In genomic region chr1:154593390-154593789, GRCh38 we compare ENCODE assay signal across 23 cellular contexts. TPM values are rescaled to one million over a fixed set of nuclear protein-coding genes. Genes with fewer than 3 reads are reported as not detected.
DNase-seq lines count a peak whose midpoint lies in the region; ATAC-seq and TF ChIP-seq lines count a peak whose summit lies in the region.
"Had no signal": no experiment of that assay in that cellular context is flagged by ENCODE, and none has a peak within 500 bp of the region (broad histone marks: within the 10 kb centered on the region; RNA-seq: fewer than 3 reads in every experiment).

No MANE protein-coding gene starts in this region.

- peaks cover 18% of the 10 kb centered on the region for H3K4me1 Mint-ChIP-seq in activated naive CD4-positive, alpha-beta T cell treated with anti-CD3 and anti-CD28 coated beads, Interleukin-2, amount 50 U/mL, for 24 hours
- H3K4me1 Mint-ChIP-seq in activated CD8-positive, alpha-beta T cell treated with anti-CD3 and anti-CD28 coated beads for 36 hours (ENCODE audit: low read depth) = peaks cover 2% of the 10 kb centered on the region
- H3K4me1 Mint-ChIP-seq in naive thymus-derived CD8-positive, alpha-beta T cell = peaks cover under 1 to 16% (median 9%) of the 10 kb centered on the region in 4 donors
- H3K4me1 Mint-ChIP-seq: H9 had no signal

- no peaks in the 10 kb centered on the region for H3K9me3 Mint-ChIP-seq in activated naive CD4-positive, alpha-beta T cell treated with anti-CD3 and anti-CD28 coated beads, Interleukin-2, amount 50 U/mL, for 24 hours
- no peaks in the 10 kb centered on the region for H3K9me3 Mint-ChIP-seq in activated CD8-positive, alpha-beta T cell treated with anti-CD3 and anti-CD28 coated beads for 36 hours
- H3K9me3 Mint-ChIP-seq in naive thymus-derived CD8-positive, alpha-beta T cell = no peaks in the 10 kb centered on the region
- H3K9me3 Mint-ChIP-seq: CD4-positive, alpha-beta memory T cell; H9; HFFc6 had no signal

- CTCF ChIA-PET in activated CD8-positive, alpha-beta T cell treated with anti-CD3 and anti-CD28 coated beads for 36 hours (lab: Charles Lee) = interaction anchor here (1.9 kb wide), 1 partner anchor 34 kb away, joined by 5 read pairs; no protein-coding TSS in a partner anchor

- no peak for ATAC-seq in activated CD8-positive, alpha-beta T cell treated with anti-CD3 and anti-CD28 coated beads for 36 hours
- ATAC-seq in naive thymus-derived CD8-positive, alpha-beta T cell = no peak

- peaks cover 33% of the 10 kb centered on the region for H3K36me3 Mint-ChIP-seq in activated naive CD4-positive, alpha-beta T cell treated with anti-CD3 and anti-CD28 coated beads, Interleukin-2, amount 50 U/mL, for 24 hours
- H3K36me3 Mint-ChIP-seq in activated CD8-positive, alpha-beta T cell treated with anti-CD3 and anti-CD28 coated beads for 36 hours (ENCODE audit: low read depth) = peaks cover 67% of the 10 kb centered on the region
- H3K36me3 Mint-ChIP-seq in naive thymus-derived CD8-positive, alpha-beta T cell = peaks cover 0 to 95% (median 27%) of the 10 kb centered on the region in 3 donors

- no peak overlapping the region for H3K4me3 Mint-ChIP-seq in activated naive CD4-positive, alpha-beta T cell treated with anti-CD3 and anti-CD28 coated beads, Interleukin-2, amount 50 U/mL, for 24 hours
- H3K4me3 Mint-ChIP-seq in activated CD8-positive, alpha-beta T cell treated with anti-CD3 and anti-CD28 coated beads for 36 hours = no peak overlapping the region
- H3K4me3 Mint-ChIP-seq in naive thymus-derived CD8-positive, alpha-beta T cell = no peak overlapping the region
- H3K4me3 Mint-ChIP-seq: H9, HFFc6 had no signal

- H3K27ac Mint-ChIP-seq in activated naive CD4-positive, alpha-beta T cell treated with anti-CD3 and anti-CD28 coated beads, Interleukin-2, amount 50 U/mL, for 24 hours = peak overlapping the region; percentile 6
- H3K27ac Mint-ChIP-seq in activated CD8-positive, alpha-beta T cell treated with anti-CD3 and anti-CD28 coated beads for 36 hours = peak overlapping the region; percentile 59
- H3K27ac Mint-ChIP-seq in naive thymus-derived CD8-positive, alpha-beta T cell = peak overlapping the region in 6 of 10 donors; percentile 2 to 84 (median 31)
- H3K27ac Mint-ChIP-seq: H9, HFFc6 had no signal

- intact Hi-C loops in activated CD8-positive, alpha-beta T cell treated with anti-CD3 and anti-CD28 coated beads for 36 hours (cut with micrococcal nuclease) = no loop called here

- no peaks in the 10 kb centered on the region for H3K27me3 Mint-ChIP-seq in activated naive CD4-positive, alpha-beta T cell treated with anti-CD3 and anti-CD28 coated beads, Interleukin-2, amount 50 U/mL, for 24 hours
- no peaks in the 10 kb centered on the region for H3K27me3 Mint-ChIP-seq in activated CD8-positive, alpha-beta T cell treated with anti-CD3 and anti-CD28 coated beads for 36 hours
- H3K27me3 Mint-ChIP-seq in naive thymus-derived CD8-positive, alpha-beta T cell = no peaks in the 10 kb centered on the region
- H3K27me3 Mint-ChIP-seq: CD4-positive, alpha-beta memory T cell had no signal

- POLR2A ChIA-PET in activated CD8-positive, alpha-beta T cell treated with anti-CD3 and anti-CD28 coated beads for 36 hours (lab: Charles Lee) = interaction anchor here (0.9 to 1.4 kb wide), 4 partner anchors 11 to 17 kb away, joined by 3 read pairs; no protein-coding TSS in a partner anchor
- POLR2A ChIA-PET in naive thymus-derived CD8-positive, alpha-beta T cell (lab: Charles Lee) = no interaction called here

- peak; percentile 12 for DNase-seq in DMS 273 (lab: John Stamatoyannopoulos, UW; ENCODE audit: unreplicated experiment)
- DNase-seq in DMS 273 treated with DMSO at 0.1 percent for 48 hours (lab: John Stamatoyannopoulos, UW) = no peak
- DNase-seq in activated naive CD4-positive, alpha-beta T cell treated with Interleukin-2 at 50 U/mL for 16 hours = no peak
- DNase-seq in activated CD8-positive, alpha-beta T cell treated with anti-CD3 and anti-CD28 coated beads for 36 hours = no peak
- DNase-seq in naive thymus-derived CD8-positive, alpha-beta T cell = no peak
- DNase-seq in NCI-H1417 treated with DMSO at 0.1 percent for 48 hours (lab: John Stamatoyannopoulos, UW) = no peak
- DNase-seq in NCI-H2029 (lab: John Stamatoyannopoulos, UW) = no peak
- DNase-seq: ACHN; Caco-2; CD4-positive, alpha-beta memory T cell; DMS153; H9; HFFc6; KG1; NCI-H1092 treated with DMSO at 0.1 percent for 48 hours; NCI-H146; NCI-H2081; NCI-H2171; NCI-H345; NCI-H526 had no signal

- no peak for TF ChIP-seq CTCF in activated CD8-positive, alpha-beta T cell treated with anti-CD3 and anti-CD28 coated beads for 36 hours (IDR thresholded peaks at IDR 0.05)

RNA-seq across cellular contexts. Expression of gene ADAR, which starts 14.6 kb away (rescaled TPM):
- 100 to 1,000 TPM; 261 to 267 TPM for total RNA-seq in activated CD8-positive, alpha-beta T cell treated with anti-CD3 and anti-CD28 coated beads for 36 hours
- 100 to 1,000 TPM; 219 to 251 TPM for total RNA-seq in naive thymus-derived CD8-positive, alpha-beta T cell
- polyA plus RNA-seq in naive thymus-derived CD8-positive, alpha-beta T cell = 100 to 1,000 TPM in 2 of 3 donors, 10 to 100 TPM in 1; 93.2 to 132 (median 115) TPM

RNA-seq across cellular contexts. Expression of gene CHRNB2, which starts 25.8 kb away (rescaled TPM):
- total RNA-seq in activated CD8-positive, alpha-beta T cell treated with anti-CD3 and anti-CD28 coated beads for 36 hours = not detected
- not detected for total RNA-seq in naive thymus-derived CD8-positive, alpha-beta T cell
- polyA plus RNA-seq in naive thymus-derived CD8-positive, alpha-beta T cell = under 1 TPM in 1 of 3 donors, not detected in 2; 0.03 TPM
- total RNA-seq: CD4-positive, alpha-beta memory T cell; G401; HT-29 had no signal
- polyA plus RNA-seq: CD4-positive, alpha-beta memory T cell had no signal

RNA-seq across cellular contexts. Expression of gene UBE2Q1, which starts 34.9 kb away (rescaled TPM):
- total RNA-seq in activated CD8-positive, alpha-beta T cell treated with anti-CD3 and anti-CD28 coated beads for 36 hours = 10 to 100 TPM; 71.2 to 74.6 TPM
- total RNA-seq in naive thymus-derived CD8-positive, alpha-beta T cell = 100 to 1,000 TPM; 109 to 114 TPM
- 10 to 100 TPM; 10.5 to 13.3 (median 12.6) TPM for polyA plus RNA-seq in naive thymus-derived CD8-positive, alpha-beta T cell

Comparison
In these comparisons a context has a peak if more than half of its experiments do, and no peak if none do; other contexts are left out.
1. H3K27ac Mint-ChIP-seq: peak in every context shown above with its lines; median percentile 59 in activated CD8-positive, alpha-beta T cell treated with anti-CD3 and anti-CD28 coated beads for 36 hours; 31 in naive thymus-derived CD8-positive, alpha-beta T cell; 6 in activated naive CD4-positive, alpha-beta T cell treated with anti-CD3 and anti-CD28 coated beads, Interleukin-2, amount 50 U/mL, for 24 hours.